In the genomic region with DNA sequence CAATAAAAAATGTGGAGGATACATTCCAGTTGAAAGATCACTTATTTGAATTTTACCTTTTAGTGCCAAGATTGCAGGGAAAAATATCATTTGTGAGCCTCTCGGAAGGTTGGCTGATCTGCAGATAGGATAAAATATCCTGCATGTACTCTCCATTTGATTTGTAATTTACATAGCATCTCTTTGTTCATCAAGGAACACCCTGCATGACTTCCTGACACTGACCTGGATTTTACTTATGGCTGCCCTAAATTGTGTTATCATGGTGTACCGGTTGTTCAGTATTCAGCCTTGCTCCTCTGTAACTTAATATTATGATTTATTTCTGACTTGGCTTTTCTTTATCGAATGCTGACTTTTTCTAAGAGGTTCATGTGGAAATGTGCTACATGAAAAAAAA, we compare ENCODE assay signal across 23 cellular contexts.
"Had no signal": no experiment of that assay in that cellular context is flagged by ENCODE, and none has a peak within 500 bp of the region (broad histone marks: within the 10 kb centered on the region; RNA-seq: fewer than 3 reads in every experiment).

No MANE protein-coding gene starts in this region.

- FAIRE-seq: endothelial cell of umbilical vein, frontal cortex, islet of Langerhans, keratinocyte had no signal

- H3K4me3 Mint-ChIP-seq: mesothelial cell of epicardium; naive B cell; naive thymus-derived CD8-positive, alpha-beta T cell had no signal

- H3K27ac ChIP-seq: coronary artery, dorsolateral prefrontal cortex, esophagus muscularis mucosa, foreskin keratinocyte, gastroesophageal sphincter, heart right ventricle, left lung, lower lobe of right lung had no signal

- DNase-seq: dermis blood vessel endothelial cell; dorsolateral prefrontal cortex; effector CD4-positive, alpha-beta T cell; effector memory CD4-positive, alpha-beta T cell; foreskin keratinocyte; heart right ventricle; hippocampal formation; left cardiac atrium; left lung; left ventricle myocardium superior; lower lobe of right lung; mesenchymal stem cell; mucosa of descending colon; naive B cell; naive thymus-derived CD8-positive, alpha-beta T cell had no signal

- H3K4me1 Mint-ChIP-seq: naive B cell; naive thymus-derived CD8-positive, alpha-beta T cell had no signal

- H3K27ac Mint-ChIP-seq: mesothelial cell of epicardium; naive B cell; naive thymus-derived CD8-positive, alpha-beta T cell had no signal

- H3K4me3 ChIP-seq: coronary artery, dorsolateral prefrontal cortex, esophagus muscularis mucosa, gastroesophageal sphincter, heart right ventricle, left lung, lower lobe of right lung, mucosa of descending colon had no signal

- ATAC-seq: foreskin keratinocyte; gastroesophageal sphincter; heart right ventricle; left cardiac atrium; left lung; left ventricle myocardium superior; lower lobe of right lung; mucosa of descending colon; naive thymus-derived CD8-positive, alpha-beta T cell had no signal

- H3K4me1 ChIP-seq: esophagus muscularis mucosa, gastroesophageal sphincter, heart right ventricle, left lung, lower lobe of right lung had no signal

- H3K36me3 Mint-ChIP-seq: mesothelial cell of epicardium; naive B cell; naive thymus-derived CD8-positive, alpha-beta T cell had no signal

- H3K27me3 Mint-ChIP-seq: naive B cell; naive thymus-derived CD8-positive, alpha-beta T cell had no signal

- H3K27me3 ChIP-seq: dorsolateral prefrontal cortex, esophagus muscularis mucosa, foreskin keratinocyte, gastroesophageal sphincter, heart right ventricle, left lung had no signal

- H3K36me3 ChIP-seq: esophagus muscularis mucosa, gastroesophageal sphincter, heart right ventricle, left lung, lower lobe of right lung had no signal

- H3K9me3 ChIP-seq: esophagus muscularis mucosa, gastroesophageal sphincter, heart right ventricle, left lung, lower lobe of right lung, mucosa of descending colon had no signal
